Comparison of ENCODE assay signal across 11 cellular contexts in the genomic region with DNA sequence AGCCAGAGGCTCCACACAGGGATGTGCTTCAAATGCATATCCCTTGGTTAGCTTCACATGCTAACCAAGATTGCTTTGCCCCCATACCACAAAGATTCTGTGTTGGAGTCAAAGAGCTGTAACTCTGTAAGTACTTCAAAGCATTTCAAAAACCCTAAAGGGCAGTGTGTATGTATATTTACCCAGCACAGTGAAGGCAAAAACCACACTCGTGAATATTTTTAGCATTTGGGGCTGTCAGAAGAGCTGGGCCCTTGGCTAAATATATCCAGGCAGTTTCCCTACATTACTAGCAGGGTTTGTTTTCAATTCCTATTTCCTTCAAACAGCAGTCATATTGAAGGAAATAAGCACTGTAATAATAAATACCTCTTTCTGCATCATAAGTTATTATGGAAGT.
DNase-seq lines count a peak whose midpoint lies in the region; ATAC-seq and TF ChIP-seq lines count a peak whose summit lies in the region.
"Had no signal": no experiment of that assay in that cellular context is flagged by ENCODE, and none has a peak within 500 bp of the region (broad histone marks: within the 10 kb centered on the region; RNA-seq: fewer than 3 reads in every experiment).

No MANE protein-coding gene starts in this region.

- intact Hi-C loops in right cardiac atrium (cut with DNase I) = no loop called here

- H3K27ac ChIP-seq in cardiac muscle cell = peak overlapping the region; percentile 91
- no peak overlapping the region for H3K27ac ChIP-seq in right cardiac atrium (ENCODE audit: low read length)
- H3K27ac ChIP-seq in RWPE2 (ENCODE audit: poor library complexity, severe bottlenecking) = peak overlapping the region; percentile 64
- H3K27ac ChIP-seq in upper lobe of left lung = peak overlapping the region in 3 of 4 donors; percentile 41 to 88 (median 51)

- TF ChIP-seq EP300 in upper lobe of left lung (IDR thresholded peaks at IDR 0.05) = no peak

- H3K4me3 ChIP-seq in cardiac muscle cell = no peak overlapping the region
- H3K4me3 ChIP-seq in right cardiac atrium (ENCODE audit: low read length) = no peak overlapping the region
- H3K4me3 ChIP-seq in RWPE2 (ENCODE audit: severe bottlenecking) = no peak overlapping the region
- no peak overlapping the region for H3K4me3 ChIP-seq in upper lobe of left lung

- no peaks in the 10 kb centered on the region for H3K27me3 ChIP-seq in cardiac muscle cell
- no peaks in the 10 kb centered on the region for H3K27me3 ChIP-seq in right cardiac atrium (ENCODE audit: control insufficient read depth, insufficient read depth)
- no peaks in the 10 kb centered on the region for H3K27me3 ChIP-seq in RWPE2 (ENCODE audit: insufficient read depth, poor library complexity, severe bottlenecking)
- H3K27me3 ChIP-seq in upper lobe of left lung = no peaks in the 10 kb centered on the region

- 53% methylated on average over 1 of the region's 1 CpG for WGBS in right cardiac atrium
- 19 to 30% methylated on average over 1 of the region's 1 CpG for WGBS in upper lobe of left lung, 2 donors

- H3K36me3 ChIP-seq in cardiac muscle cell = no peaks in the 10 kb centered on the region
- H3K36me3 ChIP-seq in RWPE2 (ENCODE audit: low read depth) = no peaks in the 10 kb centered on the region
- no peaks in the 10 kb centered on the region for H3K36me3 ChIP-seq in upper lobe of left lung

- no peak for TF ChIP-seq POLR2A in upper lobe of left lung (IDR thresholded peaks at IDR 0.05)

- peak in 1 of 2 donors; percentile 48 for DNase-seq in cardiac muscle cell (ENCODE audit: low read depth in 1 of 2, low spot score in 1 of 2)
- no peak for DNase-seq in right cardiac atrium
- DNase-seq in RWPE2 (ENCODE audit: low spot score) = no peak
- DNase-seq in upper lobe of left lung = no peak
- no peak for DNase-seq in activated gamma-delta T cell (lab: John Stamatoyannopoulos, UW)
- DNase-seq: activated T-cell treated with anti-CD3 and anti-CD28 coated beads, Interleukin-2, amount 50 U/mL, for 24 hours; foreskin melanocyte had no signal

- ATAC-seq in right cardiac atrium (no peak), HG03039 (IDR thresholded peaks at IDR 0.05; ENCODE audit: unreplicated experiment) (peak; percentile 69), RWPE2 (ENCODE audit: low read depth) (no peak), upper lobe of left lung (ENCODE audit: low FRiP score in 2 of 2) (no peak), HG02798 (IDR thresholded peaks at IDR 0.05; ENCODE audit: poor library complexity, unreplicated experiment) (no peak), GM18907 (IDR thresholded peaks at IDR 0.05; ENCODE audit: unreplicated experiment) (no peak)
- ATAC-seq: sciatic nerve had no signal

- H3K4me1 ChIP-seq in cardiac muscle cell (ENCODE audit: low read depth) (peaks cover 28% of the 10 kb centered on the region), right cardiac atrium (ENCODE audit: control insufficient read depth, insufficient read depth, low read length) (peaks cover 13% of the 10 kb centered on the region), RWPE2 (ENCODE audit: insufficient read depth, poor library complexity, severe bottlenecking) (peaks cover 19% of the 10 kb centered on the region), upper lobe of left lung (peaks cover 42 to 57% (median 50%) of the 10 kb centered on the region in 4 donors)

- H3K9me3 ChIP-seq in cardiac muscle cell (ENCODE audit: low read depth) = no peaks in the 10 kb centered on the region
- H3K9me3 ChIP-seq in right cardiac atrium (ENCODE audit: control insufficient read depth, low read length) = no peaks in the 10 kb centered on the region
- no peaks in the 10 kb centered on the region for H3K9me3 ChIP-seq in RWPE2 (ENCODE audit: severe bottlenecking)
- no peaks in the 10 kb centered on the region for H3K9me3 ChIP-seq in upper lobe of left lung

- TF ChIP-seq CTCF in cardiac muscle cell (IDR thresholded peaks at IDR 0.05; ENCODE audit: low read depth, low read length) (no peak), RWPE2 (IDR thresholded peaks at IDR 0.05; ENCODE audit: poor library complexity, severe bottlenecking) (no peak), upper lobe of left lung (IDR thresholded peaks at IDR 0.05) (no peak)
